1 cellular context compared by ENCODE assay signal in genomic region chr3:69052567-69052898, GRCh38.
TF ChIP-seq lines count a peak whose summit lies in the region.

No MANE protein-coding gene starts in this region.

TF ChIP-seq in HCT116, 20 proteins besides CTCF, POLR2A, EP300 and RAD21:
- no peak for TF ChIP-seq CEBPB (IDR thresholded peaks at IDR 0.05; ENCODE audit: low read depth)
- TF ChIP-seq SRF (IDR thresholded peaks at IDR 0.05; ENCODE audit: low read depth), result no peak
- TF ChIP-seq EGR1 (IDR thresholded peaks at IDR 0.05; ENCODE audit: low read depth), result no peak
- TF ChIP-seq TCF7L2 (IDR thresholded peaks at IDR 0.05; ENCODE audit: borderline replicate concordance, extremely low read depth, insufficient read depth, insufficient read length), result no peak
- no peak for TF ChIP-seq CBX3 (IDR thresholded peaks at IDR 0.05; ENCODE audit: low read depth)
- TF ChIP-seq EZH2phosphoT487 (IDR thresholded peaks at IDR 0.05; ENCODE audit: borderline replicate concordance), result no peak
- TF ChIP-seq POLR2AphosphoS5 (IDR thresholded peaks at IDR 0.05; ENCODE audit: low read depth, low read length), result no peak
- no peak for TF ChIP-seq FOSL1 (IDR thresholded peaks at IDR 0.05; ENCODE audit: low read depth)
- TF ChIP-seq ELF1 (IDR thresholded peaks at IDR 0.05; ENCODE audit: borderline replicate concordance, low read depth), result no peak
- TF ChIP-seq JUND (IDR thresholded peaks at IDR 0.05), result no peak
- no peak for TF ChIP-seq REST (IDR thresholded peaks at IDR 0.05; ENCODE audit: low read depth)
- no peak for TF ChIP-seq ZFX (IDR thresholded peaks at IDR 0.05)
- TF ChIP-seq, protein P1, sequence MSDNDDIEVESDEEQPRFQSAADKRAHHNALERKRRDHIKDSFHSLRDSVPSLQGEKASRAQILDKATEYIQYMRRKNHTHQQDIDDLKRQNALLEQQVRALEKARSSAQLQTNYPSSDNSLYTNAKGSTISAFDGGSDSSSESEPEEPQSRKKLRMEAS (IDR thresholded peaks at IDR 0.05), result no peak
- no peak for TF ChIP-seq SIN3A (IDR thresholded peaks at IDR 0.05; ENCODE audit: low read depth)
- TF ChIP-seq YY1 (IDR thresholded peaks at IDR 0.05; ENCODE audit: extremely low read depth, insufficient replicate concordance, low read depth, low read length), result no peak
- no peak for TF ChIP-seq EZH2 (IDR thresholded peaks at IDR 0.05)
- no peak for TF ChIP-seq ATF3 (IDR thresholded peaks at IDR 0.05)
- TF ChIP-seq ZNF274 (IDR thresholded peaks at IDR 0.05; ENCODE audit: low read depth, low read length), result no peak
- no peak for TF ChIP-seq SP1 (IDR thresholded peaks at IDR 0.05; ENCODE audit: low read depth)
- no peak for TF ChIP-seq ZBTB33 (IDR thresholded peaks at IDR 0.05; ENCODE audit: extremely low read depth, insufficient replicate concordance, low read length)
